10 cellular contexts compared by ENCODE assay signal in the genomic region with DNA sequence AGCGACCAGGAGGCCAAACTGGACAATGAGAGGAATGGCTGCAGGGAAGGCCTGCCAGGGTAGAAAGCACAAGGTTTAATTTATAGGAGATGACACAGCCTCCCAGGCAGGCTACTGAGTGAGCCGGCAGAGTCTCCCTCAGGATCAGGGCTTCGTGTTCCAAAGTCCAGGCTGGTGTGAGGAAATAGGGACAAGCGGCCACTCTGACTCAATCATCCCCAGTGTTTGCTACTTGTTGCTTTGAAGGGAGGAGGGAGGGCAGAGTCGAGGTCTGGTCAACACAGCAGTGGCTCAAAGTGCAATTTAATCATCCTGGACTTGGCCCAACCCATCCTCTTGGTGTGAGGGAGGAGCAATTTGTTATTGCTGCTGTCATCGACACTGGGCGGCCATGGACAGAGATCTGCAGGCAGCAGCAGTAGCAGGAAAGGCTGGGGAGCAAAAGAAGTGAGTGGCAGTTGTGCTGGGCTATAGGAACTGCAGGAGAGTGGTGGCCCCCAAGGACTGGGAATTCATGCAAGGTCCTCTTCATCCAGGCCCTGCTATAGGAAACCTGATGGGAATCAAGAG. TPM values are rescaled to one million over a fixed set of nuclear protein-coding genes. Genes with fewer than 3 reads are reported as not detected.
A peak's percentile ranks its signal among the peaks of the same experiment; 100 is the strongest.
DNase-seq lines count a peak whose midpoint lies in the region; ATAC-seq and TF ChIP-seq lines count a peak whose summit lies in the region.
"Had no signal": no experiment of that assay in that cellular context is flagged by ENCODE, and none has a peak within 500 bp of the region (broad histone marks: within the 10 kb centered on the region; RNA-seq: fewer than 3 reads in every experiment).

No MANE protein-coding gene starts in this region.

- no peak overlapping the region for H3K4me3 Mint-ChIP-seq in endodermal cell
- H3K4me3 Mint-ChIP-seq: activated T-cell treated with anti-CD3 and anti-CD28 coated beads, Interleukin-2, amount 50 U/mL, for 24 hours had no signal

- TF ChIP-seq CTCF in fibroblast of pulmonary artery (IDR thresholded peaks at IDR 0.05; ENCODE audit: low read length, missing control alignments): no peak
- no peak for TF ChIP-seq CTCF in gastrocnemius medialis (IDR thresholded peaks at IDR 0.05 in 4 of 5, conservative IDR thresholded peaks at IDR 0.05 in 1 of 5)
- no peak for TF ChIP-seq CTCF in prostate gland (IDR thresholded peaks at IDR 0.05)
- TF ChIP-seq CTCF in endodermal cell (conservative IDR thresholded peaks at IDR 0.05): no peak

- H3K9ac ChIP-seq in endodermal cell (ENCODE audit: extremely low read depth, low read length, poor library complexity, severe bottlenecking): no peak overlapping the region

- H3K27ac ChIP-seq in gastrocnemius medialis (peak overlapping the region; percentile 85 to 96 (median 94)), prostate gland (no peak overlapping the region), endodermal cell (ENCODE audit: low read depth, low read length) (no peak overlapping the region)
- H3K27ac ChIP-seq: dorsolateral prefrontal cortex had no signal

- H3K9me3 Mint-ChIP-seq in endodermal cell: no peaks in the 10 kb centered on the region
- H3K9me3 Mint-ChIP-seq: activated T-cell treated with anti-CD3 and anti-CD28 coated beads, Interleukin-2, amount 50 U/mL, for 24 hours had no signal

- DNase-seq in GM04504 (ENCODE audit: low read depth): peak; percentile 98
- DNase-seq in M059J (ENCODE audit: low read depth): peak; percentile 90
- peak; percentile 42 for DNase-seq in fibroblast of pulmonary artery (ENCODE audit: low read depth)
- DNase-seq in gastrocnemius medialis: peak; percentile 96 to 98
- DNase-seq in prostate gland (ENCODE audit: low spot score): no peak
- no peak for DNase-seq in endodermal cell
- no peak for DNase-seq in NCI-H146 treated with DMSO at 0.1 percent for 48 hours (lab: John Stamatoyannopoulos, UW; ENCODE audit: unreplicated experiment)
- DNase-seq: activated T-cell treated with anti-CD3 and anti-CD28 coated beads, Interleukin-2, amount 50 U/mL, for 24 hours; dorsolateral prefrontal cortex had no signal

- ATAC-seq in gastrocnemius medialis (peak; percentile 75 to 80), GM18519 (IDR thresholded peaks at IDR 0.05; ENCODE audit: low FRiP score, unreplicated experiment) (no peak)

- H3K27me3 ChIP-seq in gastrocnemius medialis (no peaks in the 10 kb centered on the region), prostate gland (replicated peaks; ENCODE audit: insufficient read depth) (no peaks in the 10 kb centered on the region), endodermal cell (ENCODE audit: control insufficient read depth, insufficient read depth, low read length, poor library complexity, severe bottlenecking) (no peaks in the 10 kb centered on the region)

- H3K4me1 ChIP-seq in gastrocnemius medialis (peaks cover 72 to 74% of the 10 kb centered on the region in 2 donors), prostate gland (replicated peaks) (no peaks in the 10 kb centered on the region), endodermal cell (ENCODE audit: control insufficient read depth, insufficient read depth, low read length) (no peaks in the 10 kb centered on the region)

- no peaks in the 10 kb centered on the region for H3K9me3 ChIP-seq in gastrocnemius medialis
- H3K9me3 ChIP-seq in prostate gland: no peaks in the 10 kb centered on the region
- no peaks in the 10 kb centered on the region for H3K9me3 ChIP-seq in endodermal cell (ENCODE audit: control insufficient read depth, low read length)

- H3K27ac Mint-ChIP-seq in endodermal cell: no peak overlapping the region
- H3K27ac Mint-ChIP-seq: activated T-cell treated with anti-CD3 and anti-CD28 coated beads, Interleukin-2, amount 50 U/mL, for 24 hours had no signal

- H3K36me3 ChIP-seq in gastrocnemius medialis: no peaks in the 10 kb centered on the region
- H3K36me3 ChIP-seq in prostate gland: no peaks in the 10 kb centered on the region
- no peaks in the 10 kb centered on the region for H3K36me3 ChIP-seq in endodermal cell (ENCODE audit: control insufficient read depth, insufficient read depth, low read length)

- H3K27me3 Mint-ChIP-seq in endodermal cell (ENCODE audit: insufficient read depth): peaks cover 8% of the 10 kb centered on the region

- in situ Hi-C loops in gastrocnemius medialis (cut with MboI; ENCODE audit: low sequenced_read_pairs in 4 of 4): loop anchor here in 1 of 4 donors (25.0 kb wide), 1 partner anchor 673 kb away; no protein-coding TSS in a partner anchor

- no peak overlapping the region for H3K4me3 ChIP-seq in fibroblast of pulmonary artery (replicated peaks; ENCODE audit: low read depth, low read length)
- H3K4me3 ChIP-seq in gastrocnemius medialis: peak overlapping the region in 1 of 4 donors; percentile 28
- H3K4me3 ChIP-seq in prostate gland: no peak overlapping the region
- H3K4me3 ChIP-seq in endodermal cell (ENCODE audit: low read length): no peak overlapping the region
- H3K4me3 ChIP-seq: dorsolateral prefrontal cortex had no signal

- TF ChIP-seq POLR2A in gastrocnemius medialis (IDR thresholded peaks at IDR 0.05) (peak; percentile 33 to 65), prostate gland (IDR thresholded peaks at IDR 0.05) (no peak)

- WGBS in prostate gland: 39% methylated on average over 7 of the region's 7 CpGs
- 87 to 91% methylated on average over 4 to 7 of the region's 7 CpGs for WGBS in endodermal cell (ENCODE audit: insufficient coverage in 1 of 2, insufficient read length in 1 of 2), 2 experiments

- intact Hi-C loops in gastrocnemius medialis (cut with DNase I; ENCODE audit: low total_unique reads): loop anchor here (1.0 to 10.0 kb wide), 4 partner anchors 11 to 1356 kb away; partner anchors contain the start of gene TENT5C
- intact Hi-C loops in prostate gland (cut with DNase I): no loop called here

- H3K36me3 Mint-ChIP-seq in endodermal cell (ENCODE audit: low read depth): no peaks in the 10 kb centered on the region

- H3K4me1 Mint-ChIP-seq in endodermal cell: peaks cover 8% of the 10 kb centered on the region

RNA-seq across cellular contexts. Expression of gene TBX15, which starts 27.5 kb away (rescaled TPM):
- total RNA-seq in M059J (2014; rRNA removed; shearing (Covaris generic)): 1.5 and 2.9 TPM in 2 replicates
- total RNA-seq in gastrocnemius medialis: 100 to 1,000 TPM in 3 of 4 donors, 10 to 100 TPM in 1; 91.4 to 275 (median 245) TPM
- under 1 TPM; 0.40 to 0.87 TPM for total RNA-seq in prostate gland
- total RNA-seq in endodermal cell: under 1 TPM in 1 of 2 donors, not detected in 1; 0.09 TPM
- polyA plus RNA-seq in endodermal cell (2013, experiment 1 of 2): 3.6 TPM
- polyA plus RNA-seq in endodermal cell (2013, experiment 2 of 2): 2.9 TPM

Comparison
In these comparisons a context has a peak if more than half of its experiments do, and no peak if none do; other contexts are left out.
1. DNase-seq: peak in GM04504 (single experiment), M059J (single experiment), fibroblast of pulmonary artery (single experiment) and gastrocnemius medialis (2 of 2); none in prostate gland (single experiment), endodermal cell (single experiment) and NCI-H146 treated with DMSO at 0.1 percent for 48 hours (single experiment).
2. H3K27ac ChIP-seq: peak in gastrocnemius medialis (4 of 4); none in prostate gland (0 of 2) and endodermal cell (single experiment).
3. RNA of gene TBX15, which starts 27.5 kb away (total RNA-seq): 91.4 to 275 TPM in gastrocnemius medialis; 1.5 to 2.9 TPM in M059J, 0.40 to 0.87 TPM in prostate gland and 0.09 TPM in endodermal cell; every median in the first group is over 10 times any median in the second.